In genomic region chr6:3340358-3340798, GRCh38 we compare ENCODE assay signal across 14 cellular contexts.
DNase-seq lines count a peak whose midpoint lies in the region; ATAC-seq and TF ChIP-seq lines count a peak whose summit lies in the region.
"Had no signal": no experiment of that assay in that cellular context is flagged by ENCODE, and none has a peak within 500 bp of the region (broad histone marks: within the 10 kb centered on the region; RNA-seq: fewer than 3 reads in every experiment).

No MANE protein-coding gene starts in this region.

- TF ChIP-seq CTCF in breast epithelium (IDR thresholded peaks at IDR 0.05) (no peak), mammary epithelial cell (conservative IDR thresholded peaks at IDR 0.05 in 1 of 2, IDR thresholded peaks at IDR 0.05 in 1 of 2; ENCODE audit: extremely low read depth in 1 of 2, insufficient read depth in 1 of 2, low read depth in 1 of 2, low read length in 2 of 2) (no peak), gastroesophageal sphincter (IDR thresholded peaks at IDR 0.05) (no peak), osteocyte (IDR thresholded peaks at IDR 0.05) (no peak)

- CTCF ChIA-PET in mammary epithelial cell (lab: Charles Lee; ENCODE audit: low non-redundant PET): no interaction called here

- H2AFZ ChIP-seq in mammary epithelial cell (ENCODE audit: low read depth, low read length): no peak overlapping the region

- ATAC-seq in gastroesophageal sphincter (no peak), HG03521 (IDR thresholded peaks at IDR 0.05; ENCODE audit: unreplicated experiment) (no peak)
- ATAC-seq: activated CD8-positive, alpha-beta T cell treated with anti-CD3 and anti-CD28 coated beads, Interleukin-2, amount 10 ng/mL, durations not matched to agents 7 days and 5 days; stimulated activated naive B cell treated with anti-CD40 and anti-IgM and Interleukin-4, amounts not matched to agents 10 μg/mL and 1 μg/mL and 100 μg/mL, for 72 hours had no signal

- peak overlapping the region; percentile 81 for H3K27ac Mint-ChIP-seq in osteocyte (ENCODE audit: unreplicated experiment)
- H3K27ac Mint-ChIP-seq: activated CD8-positive, alpha-beta T cell treated with anti-CD3 and anti-CD28 coated beads, Interleukin-2, amount 10 ng/mL, durations not matched to agents 7 days and 5 days; stimulated activated naive B cell treated with anti-CD40 and anti-IgM and Interleukin-4, amounts not matched to agents 10 μg/mL and 1 μg/mL and 100 μg/mL, for 72 hours had no signal

- H3K4me1 Mint-ChIP-seq in osteocyte (ENCODE audit: unreplicated experiment): peaks cover 48% of the 10 kb centered on the region

- H3K27ac ChIP-seq in breast epithelium: peak overlapping the region; percentile 83 to 85
- H3K27ac ChIP-seq in mammary epithelial cell (ENCODE audit: insufficient read depth, low read depth, low read length): no peak overlapping the region
- peak overlapping the region in 3 of 4 donors; percentile 63 to 68 (median 65) for H3K27ac ChIP-seq in gastroesophageal sphincter

- H3K4me3 Mint-ChIP-seq in osteocyte (ENCODE audit: unreplicated experiment): no peak overlapping the region
- H3K4me3 Mint-ChIP-seq: activated CD8-positive, alpha-beta T cell treated with anti-CD3 and anti-CD28 coated beads, Interleukin-2, amount 10 ng/mL, durations not matched to agents 7 days and 5 days; stimulated activated naive B cell treated with anti-CD40 and anti-IgM and Interleukin-4, amounts not matched to agents 10 μg/mL and 1 μg/mL and 100 μg/mL, for 72 hours had no signal

- 94% methylated on average over 12 of the region's 12 CpGs for WGBS in mammary epithelial cell (ENCODE audit: low coverage, missing lambda C conversion rate)
- WGBS in gastroesophageal sphincter (ENCODE audit: low coverage in 1 of 2), 2 donors: 83 to 86% methylated on average over 9 to 12 of the region's 12 CpGs

- intact Hi-C loops in breast epithelium (cut with DNase I; ENCODE audit: low total_unique reads) (no loop called here), mammary epithelial cell (cut with micrococcal nuclease) (no loop called here)

- no peaks in the 10 kb centered on the region for H3K36me3 Mint-ChIP-seq in osteocyte (ENCODE audit: unreplicated experiment)
- H3K36me3 Mint-ChIP-seq: stimulated activated naive B cell treated with anti-CD40 and anti-IgM and Interleukin-4, amounts not matched to agents 10 μg/mL and 1 μg/mL and 100 μg/mL, for 72 hours had no signal

- H3K4me1 ChIP-seq in breast epithelium (peaks cover 0 to 6% of the 10 kb centered on the region in 2 donors), mammary epithelial cell (ENCODE audit: insufficient read depth, low read length) (no peaks in the 10 kb centered on the region), gastroesophageal sphincter (peaks cover 0 to 54% (median 12%) of the 10 kb centered on the region in 3 donors)

- DNase-seq in breast epithelium (ENCODE audit: low spot score in 2 of 2) (no peak), mammary epithelial cell (no peak), osteocyte (ENCODE audit: extremely low spot score, unreplicated experiment) (no peak), occipital lobe (lab: John Stamatoyannopoulos, UW) (no peak), NCI-H1436 (lab: John Stamatoyannopoulos, UW) (no peak), cortex of kidney (lab: John Stamatoyannopoulos, UW) (no peak)
- DNase-seq: 8988T; activated CD8-positive, alpha-beta T cell treated with anti-CD3 and anti-CD28 coated beads, Interleukin-2, amount 10 ng/mL, durations not matched to agents 7 days and 5 days; activated gamma-delta T cell; retina; stimulated activated naive B cell treated with anti-CD40 and anti-IgM and Interleukin-4, amounts not matched to agents 10 μg/mL and 1 μg/mL and 100 μg/mL, for 72 hours had no signal

- BruUV-seq in mammary epithelial cell (replicated peaks; lab: Mats Ljungman, UMichigan): no TSS peak

- no peaks in the 10 kb centered on the region for H3K27me3 ChIP-seq in breast epithelium
- H3K27me3 ChIP-seq in mammary epithelial cell (ENCODE audit: insufficient read depth, low read length): no peaks in the 10 kb centered on the region
- H3K27me3 ChIP-seq in gastroesophageal sphincter: no peaks in the 10 kb centered on the region

- H3K4me2 ChIP-seq in mammary epithelial cell (ENCODE audit: insufficient read depth, low read depth, low read length): no peak overlapping the region

- no peaks in the 10 kb centered on the region for H4K20me1 ChIP-seq in mammary epithelial cell (ENCODE audit: insufficient read depth, low read length)

- H3K36me3 ChIP-seq in breast epithelium: no peaks in the 10 kb centered on the region
- H3K36me3 ChIP-seq in mammary epithelial cell (ENCODE audit: insufficient read depth, low read length): no peaks in the 10 kb centered on the region
- H3K36me3 ChIP-seq in gastroesophageal sphincter: no peaks in the 10 kb centered on the region
- H3K36me3 ChIP-seq: HAP-1 had no signal

- no peak for TF ChIP-seq EP300 in gastroesophageal sphincter (IDR thresholded peaks at IDR 0.05)

- no peaks in the 10 kb centered on the region for H3K9me3 ChIP-seq in breast epithelium
- no peaks in the 10 kb centered on the region for H3K9me3 ChIP-seq in mammary epithelial cell (replicated peaks; ENCODE audit: insufficient read depth, low read length)
- no peaks in the 10 kb centered on the region for H3K9me3 ChIP-seq in gastroesophageal sphincter
- H3K9me3 ChIP-seq: HAP-1 had no signal

- no peak overlapping the region for H3K9ac ChIP-seq in mammary epithelial cell (ENCODE audit: insufficient read depth, low read length)

- H3K4me3 ChIP-seq in breast epithelium (no peak overlapping the region), mammary epithelial cell (replicated peaks in 1 of 3; ENCODE audit: insufficient read depth in 1 of 3, low read depth in 2 of 3, low read length in 3 of 3) (no peak overlapping the region), gastroesophageal sphincter (no peak overlapping the region)
- H3K4me3 ChIP-seq: HAP-1 had no signal

- dilution Hi-C loops in mammary epithelial cell (cut with HindIII; ENCODE audit: low sequenced_read_pairs): no loop called here

- no peak for TF ChIP-seq POLR2A in breast epithelium (IDR thresholded peaks at IDR 0.05)
- no peak for TF ChIP-seq POLR2A in gastroesophageal sphincter (IDR thresholded peaks at IDR 0.05)

- H3K79me2 ChIP-seq in mammary epithelial cell (ENCODE audit: insufficient read depth, low read length): peaks cover 5% of the 10 kb centered on the region

- no peaks in the 10 kb centered on the region for H3K27me3 Mint-ChIP-seq in osteocyte (ENCODE audit: unreplicated experiment)

- in situ Hi-C loops in mammary epithelial cell (cut with MboI; ENCODE audit: low sequenced_read_pairs in 2 of 2): no loop called here

- H3K9me3 Mint-ChIP-seq in osteocyte (ENCODE audit: unreplicated experiment): no peaks in the 10 kb centered on the region
- H3K9me3 Mint-ChIP-seq: stimulated activated naive B cell treated with anti-CD40 and anti-IgM and Interleukin-4, amounts not matched to agents 10 μg/mL and 1 μg/mL and 100 μg/mL, for 72 hours had no signal
